In the genomic region with DNA sequence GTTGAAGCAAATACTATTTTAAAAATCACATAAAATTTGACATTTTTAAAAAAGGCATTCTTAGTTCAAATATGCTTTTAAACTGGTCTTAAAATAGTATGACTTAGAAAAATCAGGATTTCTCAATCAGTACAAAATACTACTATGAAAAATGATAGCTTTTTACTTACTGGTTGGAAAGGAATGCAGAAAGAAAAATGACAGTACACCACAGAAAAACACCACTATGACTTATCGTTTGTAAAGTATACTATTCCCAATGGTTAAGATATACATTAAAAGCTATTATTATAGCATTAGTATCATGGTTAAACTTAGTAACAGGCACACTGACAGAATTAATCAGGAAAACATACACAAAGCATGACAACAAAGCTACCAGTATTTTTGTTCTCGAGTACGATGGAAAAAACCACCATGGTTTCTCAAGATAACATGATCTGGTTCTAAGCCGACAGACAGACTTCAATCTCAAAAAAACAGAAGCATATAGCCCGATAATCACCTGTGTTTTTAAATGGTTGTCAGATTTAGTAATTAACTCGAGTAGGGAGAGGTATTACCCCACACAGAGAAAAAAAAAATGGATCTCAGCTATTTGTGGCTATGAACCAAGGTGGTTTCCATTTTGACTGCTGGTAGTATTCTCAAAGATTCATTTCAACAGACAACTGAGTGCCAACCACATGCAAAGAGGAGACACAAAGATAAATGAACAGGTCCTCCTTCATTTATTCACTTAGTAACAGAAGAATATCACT, we compare ENCODE assay signal across 13 cellular contexts. TPM values are rescaled to one million over a fixed set of nuclear protein-coding genes. Genes with fewer than 3 reads are reported as not detected.
DNase-seq lines count a peak whose midpoint lies in the region; ATAC-seq and TF ChIP-seq lines count a peak whose summit lies in the region.
"Had no signal": no experiment of that assay in that cellular context is flagged by ENCODE, and none has a peak within 500 bp of the region (broad histone marks: within the 10 kb centered on the region; RNA-seq: fewer than 3 reads in every experiment).

No MANE protein-coding gene starts in this region.

- TF ChIP-seq CTCF in OCI-LY7 (conservative IDR thresholded peaks at IDR 0.05; ENCODE audit: low read length) = no peak

- peaks cover 97% of the 10 kb centered on the region for H3K36me3 ChIP-seq in OCI-LY7 (ENCODE audit: insufficient read depth, low read length)

- no TSS peak for BruUV-seq in OCI-LY7 (replicated peaks; lab: Mats Ljungman, UMichigan)

- H4K20me1 ChIP-seq in OCI-LY7 (ENCODE audit: insufficient read depth, low read length) = peaks cover 14% of the 10 kb centered on the region; the same call in 1 of the 2 replicates

- peaks cover 37% of the 10 kb centered on the region for H3K4me1 ChIP-seq in OCI-LY7 (ENCODE audit: insufficient read depth, low read length, poor library complexity, severe bottlenecking)

- peaks cover under 1% of the 10 kb centered on the region; the same call in 1 of the 2 replicates for H3K9me3 ChIP-seq in OCI-LY7 (ENCODE audit: low read length)

- CTCF ChIA-PET in OCI-LY7 (lab: Charles Lee; ENCODE audit: unreplicated experiment) = interaction anchor here (1.4 kb wide), 1 partner anchor 13 kb away, joined by 3 read pairs; no protein-coding TSS in a partner anchor

- H3K4me3 ChIP-seq in OCI-LY7 (ENCODE audit: low read depth, low read length, poor library complexity, severe bottlenecking) = peak overlapping the region; percentile 44

- peaks cover 100% of the 10 kb centered on the region for H3K79me2 ChIP-seq in OCI-LY7 (ENCODE audit: insufficient read depth, low read depth, low read length)

- peak overlapping the region; percentile 51 for H3K27ac ChIP-seq in OCI-LY7 (ENCODE audit: low read depth, low read length, poor library complexity, severe bottlenecking)

- ATAC-seq in GM19463 (IDR thresholded peaks at IDR 0.05; ENCODE audit: unreplicated experiment) (peak; percentile 41), HG03097 (IDR thresholded peaks at IDR 0.05; ENCODE audit: low FRiP score, unreplicated experiment) (no peak)

- DNase-seq in AG20443 (ENCODE audit: low spot score) (peak; percentile 15), OCI-LY7 (ENCODE audit: low spot score) (no peak), hepatic stellate cell (ENCODE audit: low spot score) (peak; percentile 26), SKM-1 (lab: John Stamatoyannopoulos, UW; ENCODE audit: unreplicated experiment) (no peak), dermis blood vessel endothelial cell (no peak)
- DNase-seq in activated T-cell treated with anti-CD3 and anti-CD28 coated beads, Interleukin-2, amount 50 U/mL, for 1 hour = no peak
- DNase-seq: activated CD4-positive, alpha-beta memory T cell treated with anti-CD3 and anti-CD28 coated beads for 36 hours; caudate nucleus; hypothalamus; naive B cell; NCI-H1092 had no signal

- H2AFZ ChIP-seq in OCI-LY7 (ENCODE audit: low read length) = no peak overlapping the region

- intact Hi-C loops in OCI-LY7 (cut with micrococcal nuclease; ENCODE audit: unreplicated experiment) = no loop called here

- POLR2A ChIA-PET in OCI-LY7 (lab: Charles Lee) = interaction anchor here (0.6 to 2.6 kb wide), 17 partner anchors 9 to 90 kb away, joined by 3 to 13 read pairs (median 4); no protein-coding TSS in a partner anchor

- peak overlapping the region; percentile 74 for H3K4me2 ChIP-seq in OCI-LY7 (ENCODE audit: low read length)

- H3K9me2 ChIP-seq in OCI-LY7 (ENCODE audit: insufficient read depth, low read length) = no peaks in the 10 kb centered on the region

RNA-seq across cellular contexts. Expression of a gene that starts 39.1 kb away (rescaled TPM):
- total RNA-seq in OCI-LY7 (2014; rRNA removed; shearing (Covaris generic)) = 50.6 and 56.4 TPM in 2 replicates
- 142 and 155 TPM in 2 replicates for total RNA-seq in OCI-LY7 (2022)
- total RNA-seq in dermis blood vessel endothelial cell = 69.4 and 114 TPM in 2 replicates

Comparison
In these comparisons a context has a peak if more than half of its experiments do, and no peak if none do; other contexts are left out.
1. DNase-seq: peak in AG20443 (single experiment) and hepatic stellate cell (single experiment); none in OCI-LY7 (single experiment), SKM-1 (single experiment), activated T-cell treated with anti-CD3 and anti-CD28 coated beads, Interleukin-2, amount 50 U/mL, for 1 hour (single experiment) and dermis blood vessel endothelial cell (single experiment).